ENCODE assay signal across 18 cellular contexts in the genomic region with DNA sequence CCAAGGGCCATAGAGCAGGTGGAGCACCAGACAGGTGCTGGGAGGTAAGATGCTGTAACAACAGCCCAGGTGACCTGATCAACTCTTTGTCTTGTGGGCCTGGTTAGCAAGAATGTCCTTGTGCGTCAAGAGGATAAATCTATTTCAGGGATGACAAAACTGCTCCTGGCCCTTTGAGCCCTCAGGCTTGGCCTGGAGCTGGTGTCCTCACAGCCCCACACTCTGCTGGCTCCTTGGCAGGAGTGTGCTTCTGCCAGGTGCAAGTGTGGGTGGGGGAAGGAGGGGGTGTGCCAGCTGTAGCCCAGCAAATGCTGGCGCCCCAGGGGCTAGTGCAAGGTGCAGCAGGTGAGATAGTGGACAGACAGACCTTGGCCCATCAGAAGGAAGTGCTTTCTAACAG. TPM values are rescaled to one million over a fixed set of nuclear protein-coding genes. Genes with fewer than 3 reads are reported as not detected.
DNase-seq lines count a peak whose midpoint lies in the region; ATAC-seq lines count a peak whose summit lies in the region.
"Had no signal": no experiment of that assay in that cellular context is flagged by ENCODE, and none has a peak within 500 bp of the region (broad histone marks: within the 10 kb centered on the region; RNA-seq: fewer than 3 reads in every experiment).

No MANE protein-coding gene starts in this region.

- peak overlapping the region; percentile 86 for H3K27ac Mint-ChIP-seq in central memory CD8-positive, alpha-beta T cell (ENCODE audit: low read depth)
- H3K27ac Mint-ChIP-seq in stimulated activated memory B cell treated with anti-CD40 and anti-IgM and Interleukin-4, amounts not matched to agents 10 μg/mL and 1 μg/mL and 100 μg/mL, for 72 hours: peak overlapping the region; percentile 78
- H3K27ac Mint-ChIP-seq: activated naive CD4-positive, alpha-beta T cell treated with anti-CD3 and anti-CD28 coated beads, Interleukin-2, amount 50 U/mL, for 24 hours; natural killer cell treated with Interleukin-12 subunit alpha and Interleukin-12 subunit beta and Interleukin-15 and Interleukin-18, amount 100 ng/mL, for 72 hours had no signal

- H3K27me3 Mint-ChIP-seq in central memory CD8-positive, alpha-beta T cell: no peaks in the 10 kb centered on the region
- no peaks in the 10 kb centered on the region for H3K27me3 Mint-ChIP-seq in stimulated activated memory B cell treated with anti-CD40 and anti-IgM and Interleukin-4, amounts not matched to agents 10 μg/mL and 1 μg/mL and 100 μg/mL, for 72 hours
- no peaks in the 10 kb centered on the region for H3K27me3 Mint-ChIP-seq in activated T-cell treated with anti-CD3 and anti-CD28 coated beads, Interleukin-2, amount 50 U/mL, for 4 hours (ENCODE audit: low read depth)
- H3K27me3 Mint-ChIP-seq: activated naive CD4-positive, alpha-beta T cell treated with anti-CD3 and anti-CD28 coated beads, Interleukin-2, amount 50 U/mL, for 24 hours; CD4-positive, CD25-positive, alpha-beta regulatory T cell; natural killer cell treated with Interleukin-12 subunit alpha and Interleukin-12 subunit beta and Interleukin-15 and Interleukin-18, amount 100 ng/mL, for 72 hours had no signal

- peaks cover 54% of the 10 kb centered on the region for H3K4me1 Mint-ChIP-seq in central memory CD8-positive, alpha-beta T cell
- H3K4me1 Mint-ChIP-seq in stimulated activated memory B cell treated with anti-CD40 and anti-IgM and Interleukin-4, amounts not matched to agents 10 μg/mL and 1 μg/mL and 100 μg/mL, for 72 hours: peaks cover 69% of the 10 kb centered on the region
- H3K4me1 Mint-ChIP-seq in activated T-cell treated with anti-CD3 and anti-CD28 coated beads, Interleukin-2, amount 50 U/mL, for 4 hours (ENCODE audit: low read depth): peaks cover 4% of the 10 kb centered on the region

- peak in 2 of 3 experiments; percentile 34 to 57 for DNase-seq in NCI-H1417 (lab: John Stamatoyannopoulos, UW)
- DNase-seq in NCI-H1417 treated with DMSO at 0.1 percent for 48 hours (lab: John Stamatoyannopoulos, UW): no peak
- DNase-seq in NCI-H146 (lab: John Stamatoyannopoulos, UW): peak; percentile 87
- DNase-seq in central memory CD8-positive, alpha-beta T cell (ENCODE audit: low spot score in 2 of 2): no peak
- no peak for DNase-seq in NCI-H226
- no peak for DNase-seq in mesenteric fat pad (ENCODE audit: low spot score)
- DNase-seq in activated T-cell treated with anti-CD3 and anti-CD28 coated beads, Interleukin-2, amount 50 U/mL, for 4 hours: no peak
- DNase-seq: CD4-positive, CD25-positive, alpha-beta regulatory T cell; colonic mucosa; DMS153; effector CD8-positive, alpha-beta T cell; NCI-H2029 treated with DMSO at 0.1 percent for 48 hours; NCI-H446 treated with DMSO at 0.1 percent for 48 hours; retina; WERI-Rb-1 had no signal

- H3K9me3 Mint-ChIP-seq in central memory CD8-positive, alpha-beta T cell: no peaks in the 10 kb centered on the region
- H3K9me3 Mint-ChIP-seq in stimulated activated memory B cell treated with anti-CD40 and anti-IgM and Interleukin-4, amounts not matched to agents 10 μg/mL and 1 μg/mL and 100 μg/mL, for 72 hours: no peaks in the 10 kb centered on the region
- no peaks in the 10 kb centered on the region for H3K9me3 Mint-ChIP-seq in activated T-cell treated with anti-CD3 and anti-CD28 coated beads, Interleukin-2, amount 50 U/mL, for 4 hours
- H3K9me3 Mint-ChIP-seq: activated naive CD4-positive, alpha-beta T cell treated with anti-CD3 and anti-CD28 coated beads, Interleukin-2, amount 50 U/mL, for 24 hours; natural killer cell treated with Interleukin-12 subunit alpha and Interleukin-12 subunit beta and Interleukin-15 and Interleukin-18, amount 100 ng/mL, for 72 hours had no signal

- ATAC-seq in central memory CD8-positive, alpha-beta T cell (replicated peaks; ENCODE audit: extremely low read depth, poor library complexity, severe bottlenecking): no peak
- no peak for ATAC-seq in stimulated activated memory B cell treated with anti-CD40 and anti-IgM and Interleukin-4, amounts not matched to agents 10 μg/mL and 1 μg/mL and 100 μg/mL, for 72 hours
- ATAC-seq in activated T-cell treated with anti-CD3 and anti-CD28 coated beads, Interleukin-2, amount 50 U/mL, for 4 hours: no peak
- ATAC-seq: natural killer cell treated with Interleukin-12 subunit alpha and Interleukin-12 subunit beta and Interleukin-15 and Interleukin-18, amount 100 ng/mL, for 72 hours had no signal

- peaks cover 14% of the 10 kb centered on the region for H3K36me3 Mint-ChIP-seq in central memory CD8-positive, alpha-beta T cell (ENCODE audit: insufficient read depth)
- H3K36me3 Mint-ChIP-seq in stimulated activated memory B cell treated with anti-CD40 and anti-IgM and Interleukin-4, amounts not matched to agents 10 μg/mL and 1 μg/mL and 100 μg/mL, for 72 hours: peaks cover 86% of the 10 kb centered on the region
- peaks cover 13% of the 10 kb centered on the region for H3K36me3 Mint-ChIP-seq in activated T-cell treated with anti-CD3 and anti-CD28 coated beads, Interleukin-2, amount 50 U/mL, for 4 hours (ENCODE audit: insufficient read depth)
- H3K36me3 Mint-ChIP-seq: natural killer cell treated with Interleukin-12 subunit alpha and Interleukin-12 subunit beta and Interleukin-15 and Interleukin-18, amount 100 ng/mL, for 72 hours had no signal

- H3K4me3 Mint-ChIP-seq in central memory CD8-positive, alpha-beta T cell: no peak overlapping the region
- H3K4me3 Mint-ChIP-seq in stimulated activated memory B cell treated with anti-CD40 and anti-IgM and Interleukin-4, amounts not matched to agents 10 μg/mL and 1 μg/mL and 100 μg/mL, for 72 hours: no peak overlapping the region
- H3K4me3 Mint-ChIP-seq in activated T-cell treated with anti-CD3 and anti-CD28 coated beads, Interleukin-2, amount 50 U/mL, for 4 hours: no peak overlapping the region
- H3K4me3 Mint-ChIP-seq: activated naive CD4-positive, alpha-beta T cell treated with anti-CD3 and anti-CD28 coated beads, Interleukin-2, amount 50 U/mL, for 24 hours; CD4-positive, CD25-positive, alpha-beta regulatory T cell; natural killer cell treated with Interleukin-12 subunit alpha and Interleukin-12 subunit beta and Interleukin-15 and Interleukin-18, amount 100 ng/mL, for 72 hours had no signal

RNA-seq across cellular contexts. Expression of gene AMPD3, which starts 19.5 kb away (rescaled TPM):
- total RNA-seq in mesenteric fat pad: 27.2 TPM
- total RNA-seq in activated T-cell treated with anti-CD3 and anti-CD28 coated beads, Interleukin-2, amount 50 U/mL, for 4 hours: 10 to 100 TPM in 1 of 3 donors, 1 to 10 TPM in 2; 7.9 to 11.2 (median 9.0) TPM

Comparison
In these comparisons a context has a peak if more than half of its experiments do, and no peak if none do; other contexts are left out.
1. DNase-seq: peak in NCI-H1417 (2 of 3) and NCI-H146 (single experiment); none in NCI-H1417 treated with DMSO at 0.1 percent for 48 hours (single experiment), central memory CD8-positive, alpha-beta T cell (0 of 2), NCI-H226 (single experiment), mesenteric fat pad (single experiment) and activated T-cell treated with anti-CD3 and anti-CD28 coated beads, Interleukin-2, amount 50 U/mL, for 4 hours (single experiment).